ENCODE assay signal across 18 cellular contexts in the genomic region with DNA sequence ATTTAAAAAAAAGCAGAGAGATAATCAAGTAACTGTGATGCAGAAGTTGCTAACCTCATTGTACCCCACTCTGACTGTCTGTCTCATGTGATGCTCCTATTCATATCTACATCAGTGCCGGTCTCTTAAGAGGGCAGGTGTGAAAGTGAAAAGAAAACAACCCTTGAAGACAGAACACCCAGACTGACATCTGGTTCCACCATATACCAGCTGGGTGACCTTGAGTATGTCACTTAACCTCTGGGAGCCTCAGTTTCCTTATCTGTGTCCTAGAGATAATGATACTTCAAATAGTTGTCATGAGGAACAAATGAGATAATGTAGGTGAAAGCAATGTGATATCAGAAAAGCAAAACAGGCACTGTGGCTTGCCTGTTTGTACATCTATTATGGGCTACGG.
DNase-seq lines count a peak whose midpoint lies in the region; ATAC-seq and TF ChIP-seq lines count a peak whose summit lies in the region.
"Had no signal": no experiment of that assay in that cellular context is flagged by ENCODE, and none has a peak within 500 bp of the region (broad histone marks: within the 10 kb centered on the region; RNA-seq: fewer than 3 reads in every experiment).

No MANE protein-coding gene starts in this region.

- peak; percentile 84 for ATAC-seq in HG02571 (IDR thresholded peaks at IDR 0.05; ENCODE audit: unreplicated experiment)
- peak; percentile 63 for ATAC-seq in HG03439 (IDR thresholded peaks at IDR 0.05; ENCODE audit: unreplicated experiment)
- ATAC-seq in right cardiac atrium: peak; percentile 85 to 89
- ATAC-seq in HG03571 (IDR thresholded peaks at IDR 0.05; ENCODE audit: unreplicated experiment): no peak
- ATAC-seq: A549, right lobe of liver had no signal

- H3K9me3 ChIP-seq in right cardiac atrium (ENCODE audit: control insufficient read depth, low read length): no peaks in the 10 kb centered on the region
- H3K9me3 ChIP-seq in tibial nerve: no peaks in the 10 kb centered on the region
- H3K9me3 ChIP-seq: A549, esophagus muscularis mucosa, right lobe of liver, thoracic aorta had no signal

- intact Hi-C loops in right cardiac atrium (cut with DNase I): no loop called here

- H3K4me3 ChIP-seq in right cardiac atrium (ENCODE audit: low read length) (no peak overlapping the region), tibial nerve (no peak overlapping the region)
- H3K4me3 ChIP-seq: A549, dorsolateral prefrontal cortex, esophagus muscularis mucosa, neural progenitor cell, right lobe of liver, thoracic aorta had no signal

- H3K27ac ChIP-seq in right cardiac atrium (ENCODE audit: low read length) (no peak overlapping the region), tibial nerve (no peak overlapping the region)
- H3K27ac ChIP-seq: A549, dorsolateral prefrontal cortex, esophagus muscularis mucosa, neural progenitor cell, right lobe of liver, thoracic aorta had no signal

- H3K27me3 ChIP-seq in right cardiac atrium (ENCODE audit: control insufficient read depth, insufficient read depth) (no peaks in the 10 kb centered on the region), tibial nerve (no peaks in the 10 kb centered on the region)
- H3K27me3 ChIP-seq: dorsolateral prefrontal cortex, esophagus muscularis mucosa, neural progenitor cell, right lobe of liver had no signal

- WGBS in right cardiac atrium: 71% methylated on average over 2 of the region's 2 CpGs
- WGBS in tibial nerve, 2 donors: 96% methylated on average over 2 of the region's 2 CpGs

- TF ChIP-seq POLR2A in tibial nerve (IDR thresholded peaks at IDR 0.05): no peak

- H3K36me3 ChIP-seq in tibial nerve: no peaks in the 10 kb centered on the region
- H3K36me3 ChIP-seq: esophagus muscularis mucosa, neural progenitor cell, right lobe of liver, thoracic aorta had no signal

- no peak for TF ChIP-seq CTCF in tibial nerve (IDR thresholded peaks at IDR 0.05)

- TF ChIP-seq EP300 in tibial nerve (IDR thresholded peaks at IDR 0.05): no peak

- peaks cover 2% of the 10 kb centered on the region for H3K4me1 ChIP-seq in right cardiac atrium (ENCODE audit: control insufficient read depth, insufficient read depth, low read length)
- H3K4me1 ChIP-seq in tibial nerve: no peaks in the 10 kb centered on the region
- H3K4me1 ChIP-seq: A549, esophagus muscularis mucosa, neural progenitor cell, right lobe of liver had no signal

- DNase-seq in NCI-H748 (lab: John Stamatoyannopoulos, UW; ENCODE audit: unreplicated experiment): peak; percentile 51
- DNase-seq in NCI-H748 treated with DMSO at 0.1 percent for 48 hours (lab: John Stamatoyannopoulos, UW): no peak
- DNase-seq in right cardiac atrium: no peak
- DNase-seq in stimulated activated CD4-positive, alpha-beta T cell treated with anti-CD3 and anti-CD28 coated beads, Interleukin-1b, Interleukin-23, amount 100 ng/mL, for 48 hours: no peak
- no peak for DNase-seq in tibial nerve (ENCODE audit: low spot score in 2 of 2)
- DNase-seq: activated CD4-positive, alpha-beta T cell treated with anti-CD3 and anti-CD28 coated beads for 1 hour; CD4-positive, alpha-beta T cell; dorsolateral prefrontal cortex; NCI-H1694; NK-92 treated with Interleukin-12 subunit alpha and Interleukin-12 subunit beta, amount 100 ng/mL, for 24 hours; right lobe of liver had no signal
